ENCODE assay signal across 2 cellular contexts in genomic region chr7:92131093-92131492, GRCh38.
TF ChIP-seq lines count a peak whose summit lies in the region.

No MANE protein-coding gene starts in this region.

TF ChIP-seq in HepG2, 621 proteins besides CTCF, POLR2A, EP300 and RAD21:
- TF ChIP-seq SAP130 (CRISPR knock-in tag; IDR thresholded peaks at IDR 0.05; ENCODE audit: low read depth): 0 out of 2 replicates have a peak, but pooled peaks have one; percentile 1
- no peak for TF ChIP-seq TARDBP (CRISPR knock-in tag; IDR thresholded peaks at IDR 0.05)

TF ChIP-seq in WTC11, 78 proteins besides CTCF, POLR2A, EP300 and RAD21:
- TF ChIP-seq ESRRA (CRISPR knock-in tag; IDR thresholded peaks at IDR 0.05; ENCODE audit: borderline replicate concordance) (no peak), GRHL2 (CRISPR knock-in tag; IDR thresholded peaks at IDR 0.05; ENCODE audit: insufficient replicate concordance, severe bottlenecking) (no peak), ELF4 (CRISPR knock-in tag; IDR thresholded peaks at IDR 0.05; ENCODE audit: low read depth) (no peak), JAZF1 (CRISPR knock-in tag; IDR thresholded peaks at IDR 0.05) (no peak), NFE2L1 (CRISPR knock-in tag; IDR thresholded peaks at IDR 0.05) (no peak), FOXJ3 (CRISPR knock-in tag; IDR thresholded peaks at IDR 0.05; ENCODE audit: borderline replicate concordance) (no peak), ATF2 (CRISPR knock-in tag; IDR thresholded peaks at IDR 0.05; ENCODE audit: borderline replicate concordance, low read depth) (no peak), FOXP4 (CRISPR knock-in tag; IDR thresholded peaks at IDR 0.05) (no peak), NFATC4 (CRISPR knock-in tag; IDR thresholded peaks at IDR 0.05) (no peak), CDX4 (CRISPR knock-in tag; IDR thresholded peaks at IDR 0.05; ENCODE audit: borderline replicate concordance) (no peak), ZNF425 (CRISPR knock-in tag; conservative IDR thresholded peaks at IDR 0.05) (no peak), MYBL2 (CRISPR knock-in tag; IDR thresholded peaks at IDR 0.05) (no peak), ZNF138 (CRISPR knock-in tag; conservative IDR thresholded peaks at IDR 0.05) (no peak), CREM (CRISPR knock-in tag; IDR thresholded peaks at IDR 0.05) (no peak)
